1 cellular context compared by ENCODE assay signal in the genomic region with DNA sequence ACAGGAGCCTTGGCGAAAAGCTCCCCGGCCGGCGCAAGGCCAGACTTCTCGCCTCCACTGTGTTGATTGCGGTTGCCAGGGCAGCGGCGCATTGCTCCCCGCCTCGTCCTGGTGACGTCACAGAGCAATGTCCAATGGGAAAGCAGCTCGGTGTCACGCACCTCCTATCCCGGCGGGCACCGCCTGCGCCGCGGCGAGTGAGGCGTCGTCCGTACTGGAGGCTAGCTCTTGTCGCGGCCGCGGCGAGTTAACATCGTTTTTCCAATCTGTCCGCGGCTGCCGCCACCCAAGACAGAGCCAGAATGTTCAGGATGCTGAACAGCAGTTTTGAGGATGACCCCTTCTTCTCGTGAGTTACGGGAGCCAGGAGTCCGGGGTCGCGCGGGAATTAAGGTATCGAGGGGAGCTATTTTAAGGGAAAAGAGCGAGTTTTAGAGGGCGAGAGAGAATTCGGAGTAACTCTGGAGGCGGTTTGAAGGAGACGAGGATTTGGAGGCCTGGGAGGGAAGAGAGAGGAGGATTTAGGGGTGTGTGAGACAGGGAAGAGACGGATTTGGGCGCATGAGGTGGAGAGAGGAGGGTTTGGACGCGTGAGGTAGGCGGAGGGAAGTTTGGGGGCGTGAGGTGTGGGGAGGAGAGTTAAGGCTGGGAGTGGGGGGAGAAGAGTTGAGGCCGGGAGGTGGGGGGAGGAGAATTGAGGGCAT.
TF ChIP-seq lines count a peak whose summit lies in the region.

A gene with protein sequence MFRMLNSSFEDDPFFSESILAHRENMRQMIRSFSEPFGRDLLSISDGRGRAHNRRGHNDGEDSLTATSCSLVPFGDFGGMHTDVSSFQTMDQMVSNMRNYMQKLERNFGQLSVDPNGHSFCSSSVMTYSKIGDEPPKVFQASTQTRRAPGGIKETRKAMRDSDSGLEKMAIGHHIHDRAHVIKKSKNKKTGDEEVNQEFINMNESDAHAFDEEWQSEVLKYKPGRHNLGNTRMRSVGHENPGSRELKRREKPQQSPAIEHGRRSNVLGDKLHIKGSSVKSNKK (plus strand): TSS at position 196 of the 704 bp plus-strand sequence. CDS start 107 bp downstream, at position 303.

TF ChIP-seq in GM12878, 131 proteins besides CTCF, POLR2A, EP300 and RAD21 (continued from another document):
- no peak for TF ChIP-seq RB1 (IDR thresholded peaks at IDR 0.05; ENCODE audit: borderline replicate concordance)
- peak; percentile 74; the same call in 1 of the 2 replicates for TF ChIP-seq RFX5 (IDR thresholded peaks at IDR 0.05; ENCODE audit: low read depth, low read length)
- no peak for TF ChIP-seq SMARCA5 (IDR thresholded peaks at IDR 0.05)
- no peak for TF ChIP-seq SMC3 (IDR thresholded peaks at IDR 0.05; ENCODE audit: borderline replicate concordance, low read length)
- no peak for TF ChIP-seq TBL1XR1 (IDR thresholded peaks at IDR 0.05; ENCODE audit: low read depth, low read length)
- no peak for TF ChIP-seq ZNF24 (IDR thresholded peaks at IDR 0.05)
- TF ChIP-seq, protein P1, sequence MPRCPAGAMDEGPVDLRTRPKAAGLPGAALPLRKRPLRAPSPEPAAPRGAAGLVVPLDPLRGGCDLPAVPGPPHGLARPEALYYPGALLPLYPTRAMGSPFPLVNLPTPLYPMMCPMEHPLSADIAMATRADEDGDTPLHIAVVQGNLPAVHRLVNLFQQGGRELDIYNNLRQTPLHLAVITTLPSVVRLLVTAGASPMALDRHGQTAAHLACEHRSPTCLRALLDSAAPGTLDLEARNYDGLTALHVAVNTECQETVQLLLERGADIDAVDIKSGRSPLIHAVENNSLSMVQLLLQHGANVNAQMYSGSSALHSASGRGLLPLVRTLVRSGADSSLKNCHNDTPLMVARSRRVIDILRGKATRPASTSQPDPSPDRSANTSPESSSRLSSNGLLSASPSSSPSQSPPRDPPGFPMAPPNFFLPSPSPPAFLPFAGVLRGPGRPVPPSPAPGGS (IDR thresholded peaks at IDR 0.05; ENCODE audit: borderline replicate concordance, insufficient read depth, low read depth, low read length, poor library complexity, severe bottlenecking) = no peak
- no peak for TF ChIP-seq MYB (IDR thresholded peaks at IDR 0.05; ENCODE audit: borderline replicate concordance, low read depth, low read length)
- TF ChIP-seq ATF7 (IDR thresholded peaks at IDR 0.05; ENCODE audit: low read depth) = peak; percentile 92
- TF ChIP-seq BMI1 (IDR thresholded peaks at IDR 0.05; ENCODE audit: borderline replicate concordance) = peak; percentile 89
- no peak for TF ChIP-seq SPI1 (IDR thresholded peaks at IDR 0.05; ENCODE audit: borderline replicate concordance, insufficient read depth, low read depth, low read length)
- peak in 1 of 2 experiments; percentile 13; a peak in 1 of 4 replicates for TF ChIP-seq IKZF2 (IDR thresholded peaks at IDR 0.05)
- TF ChIP-seq, protein P2, sequence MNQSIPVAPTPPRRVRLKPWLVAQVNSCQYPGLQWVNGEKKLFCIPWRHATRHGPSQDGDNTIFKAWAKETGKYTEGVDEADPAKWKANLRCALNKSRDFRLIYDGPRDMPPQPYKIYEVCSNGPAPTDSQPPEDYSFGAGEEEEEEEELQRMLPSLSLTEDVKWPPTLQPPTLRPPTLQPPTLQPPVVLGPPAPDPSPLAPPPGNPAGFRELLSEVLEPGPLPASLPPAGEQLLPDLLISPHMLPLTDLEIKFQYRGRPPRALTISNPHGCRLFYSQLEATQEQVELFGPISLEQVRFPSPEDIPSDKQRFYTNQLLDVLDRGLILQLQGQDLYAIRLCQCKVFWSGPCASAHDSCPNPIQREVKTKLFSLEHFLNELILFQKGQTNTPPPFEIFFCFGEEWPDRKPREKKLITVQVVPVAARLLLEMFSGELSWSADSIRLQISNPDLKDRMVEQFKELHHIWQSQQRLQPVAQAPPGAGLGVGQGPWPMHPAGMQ (IDR thresholded peaks at IDR 0.05; ENCODE audit: borderline replicate concordance) = no peak
- TF ChIP-seq ZNF622 (IDR thresholded peaks at IDR 0.05) = no peak
- TF ChIP-seq HDGF (IDR thresholded peaks at IDR 0.05) = 0 out of 2 replicates have a peak, but pooled peaks have one; percentile 29
- TF ChIP-seq, protein P3, sequence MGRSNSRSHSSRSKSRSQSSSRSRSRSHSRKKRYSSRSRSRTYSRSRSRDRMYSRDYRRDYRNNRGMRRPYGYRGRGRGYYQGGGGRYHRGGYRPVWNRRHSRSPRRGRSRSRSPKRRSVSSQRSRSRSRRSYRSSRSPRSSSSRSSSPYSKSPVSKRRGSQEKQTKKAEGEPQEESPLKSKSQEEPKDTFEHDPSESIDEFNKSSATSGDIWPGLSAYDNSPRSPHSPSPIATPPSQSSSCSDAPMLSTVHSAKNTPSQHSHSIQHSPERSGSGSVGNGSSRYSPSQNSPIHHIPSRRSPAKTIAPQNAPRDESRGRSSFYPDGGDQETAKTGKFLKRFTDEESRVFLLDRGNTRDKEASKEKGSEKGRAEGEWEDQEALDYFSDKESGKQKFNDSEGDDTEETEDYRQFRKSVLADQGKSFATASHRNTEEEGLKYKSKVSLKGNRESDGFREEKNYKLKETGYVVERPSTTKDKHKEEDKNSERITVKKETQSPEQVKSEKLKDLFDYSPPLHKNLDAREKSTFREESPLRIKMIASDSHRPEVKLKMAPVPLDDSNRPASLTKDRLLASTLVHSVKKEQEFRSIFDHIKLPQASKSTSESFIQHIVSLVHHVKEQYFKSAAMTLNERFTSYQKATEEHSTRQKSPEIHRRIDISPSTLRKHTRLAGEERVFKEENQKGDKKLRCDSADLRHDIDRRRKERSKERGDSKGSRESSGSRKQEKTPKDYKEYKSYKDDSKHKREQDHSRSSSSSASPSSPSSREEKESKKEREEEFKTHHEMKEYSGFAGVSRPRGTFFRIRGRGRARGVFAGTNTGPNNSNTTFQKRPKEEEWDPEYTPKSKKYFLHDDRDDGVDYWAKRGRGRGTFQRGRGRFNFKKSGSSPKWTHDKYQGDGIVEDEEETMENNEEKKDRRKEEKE (IDR thresholded peaks at IDR 0.05) = no peak
- peak; percentile 55 for TF ChIP-seq ZNF687 (IDR thresholded peaks at IDR 0.05)
- TF ChIP-seq RELA (IDR thresholded peaks at IDR 0.05; ENCODE audit: borderline replicate concordance, partially characterized antibody) = no peak
- no peak for TF ChIP-seq TCF12 (IDR thresholded peaks at IDR 0.05; ENCODE audit: low read depth, low read length)
